Comparison of ENCODE assay signal across 20 cellular contexts in the genomic region with DNA sequence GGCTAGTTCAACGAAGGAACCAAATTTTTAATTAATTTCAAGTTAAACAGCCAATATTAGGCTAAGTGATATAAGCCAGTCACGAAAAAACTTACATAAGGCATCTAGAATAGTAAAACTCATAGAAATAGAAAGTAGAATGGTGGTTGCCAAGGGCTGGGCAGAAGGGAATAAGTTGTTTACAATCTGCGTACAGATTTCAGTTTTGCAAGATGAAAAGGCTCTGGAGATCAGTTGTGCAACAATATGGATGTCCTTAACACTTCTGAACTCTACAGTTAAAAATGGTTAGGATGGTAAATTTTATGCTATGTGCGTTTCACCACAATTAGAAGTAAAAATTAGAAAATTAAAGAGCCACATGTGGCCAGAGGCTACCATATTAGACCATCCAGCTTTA. TPM values are rescaled to one million over a fixed set of nuclear protein-coding genes. Genes with fewer than 3 reads are reported as not detected.
DNase-seq lines count a peak whose midpoint lies in the region; ATAC-seq and TF ChIP-seq lines count a peak whose summit lies in the region.
"Had no signal": no experiment of that assay in that cellular context is flagged by ENCODE, and none has a peak within 500 bp of the region (broad histone marks: within the 10 kb centered on the region; RNA-seq: fewer than 3 reads in every experiment).

No MANE protein-coding gene starts in this region.

- TF ChIP-seq CTCF in brain (conservative IDR thresholded peaks at IDR 0.05) (no peak), gastroesophageal sphincter (IDR thresholded peaks at IDR 0.05) (no peak), mucosa of descending colon (IDR thresholded peaks at IDR 0.05) (no peak)

- no peak for DNase-seq in mucosa of descending colon
- no peak for DNase-seq in hippocampal formation (lab: John Stamatoyannopoulos, UW)
- DNase-seq in foreskin melanocyte, result no peak
- no peak for DNase-seq in NCI-H2081 treated with DMSO at 0.1 percent for 48 hours (lab: John Stamatoyannopoulos, UW)
- DNase-seq: activated B cell treated with CpG ODN at 0.5 μM for 24 hours; activated T-cell treated with anti-CD3 and anti-CD28 coated beads, Interleukin-2, amount 50 U/mL, for 72 hours; DMS 273 treated with DMSO at 0.1 percent for 48 hours; effector memory CD4-positive, alpha-beta T cell; NCI-H1092 treated with DMSO at 0.1 percent for 48 hours; NCI-H2107; NCI-H526 treated with DMSO at 0.1 percent for 48 hours; SHP77 treated with DMSO at 0.1 percent for 48 hours; stimulated activated CD4-positive, alpha-beta T cell treated with anti-CD3 and anti-CD28 coated beads, Interleukin-4, amount 100 ng/mL, for 1 hour had no signal

- 22 to 42% methylated on average over 3 to 4 of the region's 4 CpGs for WGBS in gastroesophageal sphincter (ENCODE audit: low coverage in 1 of 2), 2 donors

- H3K27ac ChIP-seq in ACC112 (ENCODE audit: low read depth, low read length), result 0 out of 2 replicates have a peak overlapping the region, but pooled peaks have one; percentile 8
- H3K27ac ChIP-seq in gastroesophageal sphincter, result peak overlapping the region; percentile 63 to 71 (median 66)
- peak overlapping the region; percentile 23 for H3K27ac ChIP-seq in rectal smooth muscle tissue (ENCODE audit: low read depth, low read length)
- H3K27ac ChIP-seq: C4-2B, suprapubic skin had no signal

- TF ChIP-seq POLR2A in gastroesophageal sphincter (IDR thresholded peaks at IDR 0.05), result no peak

- H3K4me3 ChIP-seq in ACC112 (ENCODE audit: low read depth, low read length) (no peak overlapping the region), gastroesophageal sphincter (peak overlapping the region; percentile 25 to 34), rectal smooth muscle tissue (ENCODE audit: low read length) (no peak overlapping the region), mucosa of descending colon (no peak overlapping the region)
- H3K4me3 ChIP-seq: suprapubic skin had no signal

- peaks cover 3% of the 10 kb centered on the region for H3K27me3 Mint-ChIP-seq in brain
- H3K27me3 Mint-ChIP-seq: activated B cell treated with CpG ODN at 0.5 μM for 24 hours had no signal

- no peak for TF ChIP-seq EP300 in gastroesophageal sphincter (IDR thresholded peaks at IDR 0.05)

- H3K4me1 ChIP-seq in ACC112 (ENCODE audit: control insufficient read depth, insufficient read depth, low read length, unreplicated experiment) (peaks cover 15% of the 10 kb centered on the region), gastroesophageal sphincter (peaks cover 16 to 81% (median 18%) of the 10 kb centered on the region in 3 donors), rectal smooth muscle tissue (ENCODE audit: control insufficient read depth, insufficient read depth, low read length) (peaks cover 8% of the 10 kb centered on the region), mucosa of descending colon (ENCODE audit: low read depth) (no peaks in the 10 kb centered on the region)

- H3K9me3 ChIP-seq in gastroesophageal sphincter, result no peaks in the 10 kb centered on the region
- H3K9me3 ChIP-seq in mucosa of descending colon, result no peaks in the 10 kb centered on the region
- H3K9me3 ChIP-seq: suprapubic skin had no signal

- H3K4me3 Mint-ChIP-seq in brain, result peak overlapping the region in 4 of 5 experiments; percentile 41 to 76 (median 72)
- H3K4me3 Mint-ChIP-seq: activated B cell treated with CpG ODN at 0.5 μM for 24 hours; activated T-cell treated with anti-CD3 and anti-CD28 coated beads, Interleukin-2, amount 50 U/mL, for 72 hours had no signal

- H3K36me3 Mint-ChIP-seq in brain, result peaks cover 13% of the 10 kb centered on the region
- H3K36me3 Mint-ChIP-seq: activated naive CD4-positive, alpha-beta T cell treated with anti-CD3 and anti-CD28 coated beads, Interleukin-2, amount 50 U/mL, for 72 hours had no signal

- no peak overlapping the region for H2AFZ ChIP-seq in ACC112 (ENCODE audit: low read length, unreplicated experiment)

- intact Hi-C loops in mucosa of descending colon (cut with DNase I, micrococcal nuclease), result no loop called here

- H3K27me3 ChIP-seq in ACC112 (ENCODE audit: insufficient read depth, low read length) (no peaks in the 10 kb centered on the region), gastroesophageal sphincter (no peaks in the 10 kb centered on the region), rectal smooth muscle tissue (ENCODE audit: control insufficient read depth, insufficient read depth, low read length) (no peaks in the 10 kb centered on the region)
- H3K27me3 ChIP-seq: suprapubic skin had no signal

- H3K27ac Mint-ChIP-seq in brain, result peak overlapping the region; percentile 82 to 91 (median 88)
- H3K27ac Mint-ChIP-seq: activated B cell treated with CpG ODN at 0.5 μM for 24 hours; activated naive CD4-positive, alpha-beta T cell treated with anti-CD3 and anti-CD28 coated beads, Interleukin-2, amount 50 U/mL, for 72 hours; activated T-cell treated with anti-CD3 and anti-CD28 coated beads, Interleukin-2, amount 50 U/mL, for 72 hours had no signal

- H3K9me3 Mint-ChIP-seq in brain, result peaks cover 0 to 3% (median 0%) of the 10 kb centered on the region in 5 experiments
- H3K9me3 Mint-ChIP-seq: activated B cell treated with CpG ODN at 0.5 μM for 24 hours; activated naive CD4-positive, alpha-beta T cell treated with anti-CD3 and anti-CD28 coated beads, Interleukin-2, amount 50 U/mL, for 72 hours; activated T-cell treated with anti-CD3 and anti-CD28 coated beads, Interleukin-2, amount 50 U/mL, for 72 hours had no signal

- ATAC-seq in gastroesophageal sphincter, result peak; percentile 74
- ATAC-seq in mucosa of descending colon, result no peak
- ATAC-seq: activated naive CD4-positive, alpha-beta T cell treated with anti-CD3 and anti-CD28 coated beads, Interleukin-2, amount 50 U/mL, for 72 hours; activated T-cell treated with anti-CD3 and anti-CD28 coated beads, Interleukin-2, amount 50 U/mL, for 72 hours had no signal

- H3K79me2 ChIP-seq in ACC112 (ENCODE audit: control insufficient read depth, insufficient read depth, low read length, unreplicated experiment), result peaks cover 93% of the 10 kb centered on the region

- H3K36me3 ChIP-seq in ACC112 (ENCODE audit: insufficient read depth, low read length) (no peaks in the 10 kb centered on the region; the same call in 1 of the 2 replicates), gastroesophageal sphincter (no peaks in the 10 kb centered on the region), rectal smooth muscle tissue (ENCODE audit: control insufficient read depth, insufficient read depth, low read length) (no peaks in the 10 kb centered on the region), mucosa of descending colon (ENCODE audit: low read depth) (no peaks in the 10 kb centered on the region)
- H3K36me3 ChIP-seq: suprapubic skin had no signal

- no peak overlapping the region for H3K9ac ChIP-seq in rectal smooth muscle tissue (ENCODE audit: low read length)

- peaks cover 79% of the 10 kb centered on the region for H3K4me1 Mint-ChIP-seq in brain

RNA-seq across cellular contexts. Expression of a gene that starts 13.3 kb away (rescaled TPM):
- polyA plus RNA-seq in brain (ENCODE audit: insufficient read depth, low read depth, low replicate concordance), result 142 TPM
- total RNA-seq in gastroesophageal sphincter (100 to 1,000 TPM; 103 to 121 (median 112) TPM), mucosa of descending colon (10 to 100 TPM in 2 of 3 donors, 1 to 10 TPM in 1; 6.4 to 60.2 (median 11.2) TPM)

RNA-seq across cellular contexts. Expression of a gene that starts 50.2 kb away (rescaled TPM):
- 1.5 TPM for polyA plus RNA-seq in brain (ENCODE audit: insufficient read depth, low read depth, low replicate concordance)
- 10 to 100 TPM in 1 of 4 donors, 1 to 10 TPM in 3; 7.0 to 10.7 (median 7.7) TPM for total RNA-seq in gastroesophageal sphincter
- 10 to 100 TPM in 2 of 3 donors, 1 to 10 TPM in 1; 8.9 to 13.4 (median 11.8) TPM for total RNA-seq in mucosa of descending colon

RNA-seq across cellular contexts. Expression of a gene that starts 51.9 kb away (rescaled TPM):
- polyA plus RNA-seq in brain (ENCODE audit: insufficient read depth, low read depth, low replicate concordance), result 5.0 TPM
- total RNA-seq in gastroesophageal sphincter (10 to 100 TPM in 2 of 4 donors, 1 to 10 TPM in 2; 7.5 to 16.3 (median 11.4) TPM), mucosa of descending colon (10 to 100 TPM; 11.7 to 13.0 (median 12.5) TPM)

Comparison
In these comparisons a context has a peak if more than half of its experiments do, and no peak if none do; other contexts are left out.
1. H3K27ac ChIP-seq: peak in every context shown above with its lines; median percentile 66 in gastroesophageal sphincter; 23 in rectal smooth muscle tissue; 8 in ACC112.
2. H3K4me3 ChIP-seq: peak in gastroesophageal sphincter (2 of 2); none in ACC112 (single experiment), rectal smooth muscle tissue (single experiment) and mucosa of descending colon (single experiment).